ENCODE assay signal across 1 cellular context in the genomic region with DNA sequence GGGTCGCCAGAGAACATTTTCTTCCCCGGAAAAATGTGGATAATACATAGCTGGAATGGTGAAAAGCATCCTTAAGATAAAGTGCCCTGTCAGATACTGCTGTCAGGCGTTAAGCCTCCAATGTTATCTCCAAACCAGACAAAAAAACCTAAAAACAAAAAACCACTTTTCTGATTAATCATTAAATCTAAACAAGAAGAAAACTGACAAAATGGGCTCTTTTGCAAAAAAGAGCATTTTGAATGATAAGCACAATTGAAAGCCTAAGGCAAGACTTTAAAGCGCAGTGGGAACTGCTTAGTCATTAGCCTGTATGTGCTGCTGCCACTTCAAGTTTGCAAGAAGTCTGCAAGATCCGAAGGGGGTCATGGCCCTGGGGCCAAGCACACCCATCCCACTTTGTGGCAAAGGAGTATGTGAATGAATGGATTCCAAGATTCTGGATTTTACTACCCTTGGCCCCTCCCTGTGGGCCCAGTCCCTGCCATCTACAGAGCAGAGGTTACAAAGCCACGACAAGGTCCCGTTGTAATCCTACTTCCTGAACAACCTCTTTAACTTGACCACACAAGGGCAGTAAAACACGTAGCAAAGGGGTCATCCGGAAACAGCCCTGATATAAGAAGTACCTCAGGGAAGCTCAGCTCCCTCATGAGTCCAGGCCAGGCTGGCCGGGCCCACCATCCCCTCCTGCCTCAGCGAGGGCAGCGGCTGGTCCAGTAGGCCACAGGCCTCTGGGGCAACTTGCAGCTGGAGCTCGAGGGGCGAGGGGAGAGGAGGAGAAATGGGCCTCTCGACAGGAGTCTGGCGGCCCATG.
TF ChIP-seq lines count a peak whose summit lies in the region.

No MANE protein-coding gene starts in this region.

TF ChIP-seq in WTC11, 78 proteins besides CTCF, POLR2A, EP300 and RAD21 (continued from another document):
- TF ChIP-seq CBFB (CRISPR knock-in tag; IDR thresholded peaks at IDR 0.05; ENCODE audit: low read depth) (no peak), NFYB (CRISPR knock-in tag; conservative IDR thresholded peaks at IDR 0.05; ENCODE audit: low read depth) (no peak), GABPB1 (CRISPR knock-in tag; IDR thresholded peaks at IDR 0.05) (no peak)
- TF ChIP-seq, protein P1, sequence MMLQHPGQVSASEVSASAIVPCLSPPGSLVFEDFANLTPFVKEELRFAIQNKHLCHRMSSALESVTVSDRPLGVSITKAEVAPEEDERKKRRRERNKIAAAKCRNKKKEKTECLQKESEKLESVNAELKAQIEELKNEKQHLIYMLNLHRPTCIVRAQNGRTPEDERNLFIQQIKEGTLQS (CRISPR knock-in tag; conservative IDR thresholded peaks at IDR 0.05), result no peak
